Comparison of ENCODE assay signal across 27 cellular contexts in genomic region chr14:53341324-53341723, GRCh38.
"Had no signal": no experiment of that assay in that cellular context is flagged by ENCODE, and none has a peak within 500 bp of the region (broad histone marks: within the 10 kb centered on the region; RNA-seq: fewer than 3 reads in every experiment).

No MANE protein-coding gene starts in this region.

- H3K27me3 ChIP-seq: esophagus muscularis mucosa, foreskin keratinocyte, gastroesophageal sphincter, heart right ventricle, ovary, right lobe of liver, suprapubic skin, vagina had no signal

- H3K9me3 ChIP-seq: esophagus muscularis mucosa, gastroesophageal sphincter, heart right ventricle, lower lobe of right lung, ovary, right lobe of liver, suprapubic skin, vagina had no signal

- H3K36me3 ChIP-seq: esophagus muscularis mucosa, gastroesophageal sphincter, heart right ventricle, lower lobe of right lung, ovary, right lobe of liver, suprapubic skin, vagina had no signal

- H3K4me1 ChIP-seq: esophagus muscularis mucosa, foreskin keratinocyte, gastroesophageal sphincter, heart right ventricle, lower lobe of right lung, right lobe of liver, suprapubic skin, vagina had no signal

- ATAC-seq: foreskin keratinocyte; gastroesophageal sphincter; heart right ventricle; left ventricle myocardium superior; lower lobe of right lung; naive thymus-derived CD4-positive, alpha-beta T cell; right lobe of liver; stimulated activated naive CD8-positive, alpha-beta T cell treated with anti-CD3 and anti-CD28 coated beads, Interleukin-15, amount 100 ng/mL, for 72 hours had no signal

- DNase-seq: effector CD8-positive, alpha-beta T cell; endodermal cell; foreskin keratinocyte; glutamatergic neuron; heart right ventricle; hippocampal formation; immature natural killer cell; left ventricle myocardium superior; lower lobe of right lung; midbrain; naive thymus-derived CD4-positive, alpha-beta T cell; occipital lobe; ovary; posterior cingulate gyrus; retina; right lobe of liver; small intestine; stimulated activated CD4-positive, alpha-beta T cell treated with anti-CD3 and anti-CD28 coated beads, Interleukin-12 subunit alpha, Interleukin-12 subunit beta, amount 100 ng/mL, for 4 hours; stimulated activated CD4-positive, alpha-beta T cell treated with anti-CD3 and anti-CD28 coated beads, Interleukin-1b, Interleukin-23, amount 100 ng/mL, for 48 hours; stimulated activated CD4-positive, alpha-beta T cell treated with anti-CD3 and anti-CD28 coated beads, Interleukin-4, amount 100 ng/mL, for 1 hour; stimulated activated CD8-positive, alpha-beta memory T cell treated with anti-CD3 and anti-CD28 coated beads, Interleukin-4, amount 100 ng/mL, for 48 hours; stimulated activated naive CD4-positive, alpha-beta T cell; stimulated activated naive CD8-positive, alpha-beta T cell treated with anti-CD3 and anti-CD28 coated beads, Interleukin-15, amount 100 ng/mL, for 72 hours had no signal

- H3K27ac ChIP-seq: esophagus muscularis mucosa, foreskin keratinocyte, gastroesophageal sphincter, heart right ventricle, lower lobe of right lung, ovary, right lobe of liver, suprapubic skin, vagina had no signal

- H3K4me3 ChIP-seq: esophagus muscularis mucosa, gastroesophageal sphincter, heart right ventricle, lower lobe of right lung, ovary, right lobe of liver, suprapubic skin, vagina had no signal
